Comparison of ENCODE assay signal across 19 cellular contexts in genomic region chr7:133735222-133735621, GRCh38.
"Had no signal": no experiment of that assay in that cellular context is flagged by ENCODE, and none has a peak within 500 bp of the region (broad histone marks: within the 10 kb centered on the region; RNA-seq: fewer than 3 reads in every experiment).

No MANE protein-coding gene starts in this region.

- H3K9me3 Mint-ChIP-seq: nephron progenitor cell; stimulated activated naive CD8-positive, alpha-beta T cell treated with anti-CD3 and anti-CD28 coated beads, Interleukin-15, amount 100 ng/mL, for 72 hours; T-helper 1 cell treated with Interleukin-12 subunit alpha and Interleukin-12 subunit beta and Interleukin-4 antibody, amounts not matched to agents 30 μg/mL and 1 μg/mL, for 36 hours; WTC11 had no signal

- H3K9me3 ChIP-seq: heart left ventricle, ovary, testis, upper lobe of right lung had no signal

- H3K27me3 ChIP-seq: heart left ventricle, ovary, testis, upper lobe of right lung had no signal

- H3K27me3 Mint-ChIP-seq: stimulated activated naive CD8-positive, alpha-beta T cell treated with anti-CD3 and anti-CD28 coated beads, Interleukin-15, amount 100 ng/mL, for 72 hours had no signal

- H3K27ac Mint-ChIP-seq: activated CD8-positive, alpha-beta T cell treated with anti-CD3 and anti-CD28 coated beads, Interleukin-2, amount 10 ng/mL, durations not matched to agents 7 days and 5 days; nephron progenitor cell; stimulated activated naive CD8-positive, alpha-beta T cell treated with anti-CD3 and anti-CD28 coated beads, Interleukin-15, amount 100 ng/mL, for 72 hours; T-helper 1 cell treated with Interleukin-12 subunit alpha and Interleukin-12 subunit beta and Interleukin-4 antibody, amounts not matched to agents 30 μg/mL and 1 μg/mL, for 36 hours; WTC11 had no signal

- H3K4me3 ChIP-seq: coronary artery, heart left ventricle, ovary, testis, upper lobe of right lung had no signal

- H3K36me3 ChIP-seq: heart left ventricle, ovary, upper lobe of right lung had no signal

- H3K4me1 ChIP-seq: heart left ventricle, testis, upper lobe of right lung had no signal

- DNase-seq: activated CD4-positive, alpha-beta T cell treated with anti-CD3 and anti-CD28 coated beads for 48 hours; activated CD8-positive, alpha-beta memory T cell treated with anti-CD3 and anti-CD28 coated beads, Interleukin-2, amount 50 U/mL, for 48 hours; activated CD8-positive, alpha-beta T cell treated with anti-CD3 and anti-CD28 coated beads, Interleukin-2, amount 10 ng/mL, durations not matched to agents 7 days and 5 days; effector CD8-positive, alpha-beta T cell; heart left ventricle; kidney; left ventricle myocardium superior; nephron progenitor cell; ovary; stimulated activated CD4-positive, alpha-beta T cell treated with anti-CD3 and anti-CD28 coated beads, Interleukin-4, amount 100 ng/mL, for 1 hour; stimulated activated CD8-positive, alpha-beta memory T cell treated with anti-CD3 and anti-CD28 coated beads, Interleukin-4, amount 100 ng/mL, for 48 hours; stimulated activated naive CD8-positive, alpha-beta T cell treated with anti-CD3 and anti-CD28 coated beads, Interleukin-15, amount 100 ng/mL, for 72 hours; testis; upper lobe of right lung had no signal

- FAIRE-seq: frontal cortex, kidney had no signal

- H3K4me1 Mint-ChIP-seq: stimulated activated naive CD8-positive, alpha-beta T cell treated with anti-CD3 and anti-CD28 coated beads, Interleukin-15, amount 100 ng/mL, for 72 hours had no signal

- H3K27ac ChIP-seq: coronary artery, epithelial cell of prostate, heart left ventricle, ovary, testis, upper lobe of right lung had no signal

- H3K4me3 Mint-ChIP-seq: activated CD8-positive, alpha-beta T cell treated with anti-CD3 and anti-CD28 coated beads, Interleukin-2, amount 10 ng/mL, durations not matched to agents 7 days and 5 days; nephron progenitor cell; stimulated activated naive CD8-positive, alpha-beta T cell treated with anti-CD3 and anti-CD28 coated beads, Interleukin-15, amount 100 ng/mL, for 72 hours; T-helper 1 cell treated with Interleukin-12 subunit alpha and Interleukin-12 subunit beta and Interleukin-4 antibody, amounts not matched to agents 30 μg/mL and 1 μg/mL, for 36 hours; WTC11 had no signal

- H3K36me3 Mint-ChIP-seq: WTC11 had no signal
